Comparison of ENCODE assay signal across 22 cellular contexts in the genomic region with DNA sequence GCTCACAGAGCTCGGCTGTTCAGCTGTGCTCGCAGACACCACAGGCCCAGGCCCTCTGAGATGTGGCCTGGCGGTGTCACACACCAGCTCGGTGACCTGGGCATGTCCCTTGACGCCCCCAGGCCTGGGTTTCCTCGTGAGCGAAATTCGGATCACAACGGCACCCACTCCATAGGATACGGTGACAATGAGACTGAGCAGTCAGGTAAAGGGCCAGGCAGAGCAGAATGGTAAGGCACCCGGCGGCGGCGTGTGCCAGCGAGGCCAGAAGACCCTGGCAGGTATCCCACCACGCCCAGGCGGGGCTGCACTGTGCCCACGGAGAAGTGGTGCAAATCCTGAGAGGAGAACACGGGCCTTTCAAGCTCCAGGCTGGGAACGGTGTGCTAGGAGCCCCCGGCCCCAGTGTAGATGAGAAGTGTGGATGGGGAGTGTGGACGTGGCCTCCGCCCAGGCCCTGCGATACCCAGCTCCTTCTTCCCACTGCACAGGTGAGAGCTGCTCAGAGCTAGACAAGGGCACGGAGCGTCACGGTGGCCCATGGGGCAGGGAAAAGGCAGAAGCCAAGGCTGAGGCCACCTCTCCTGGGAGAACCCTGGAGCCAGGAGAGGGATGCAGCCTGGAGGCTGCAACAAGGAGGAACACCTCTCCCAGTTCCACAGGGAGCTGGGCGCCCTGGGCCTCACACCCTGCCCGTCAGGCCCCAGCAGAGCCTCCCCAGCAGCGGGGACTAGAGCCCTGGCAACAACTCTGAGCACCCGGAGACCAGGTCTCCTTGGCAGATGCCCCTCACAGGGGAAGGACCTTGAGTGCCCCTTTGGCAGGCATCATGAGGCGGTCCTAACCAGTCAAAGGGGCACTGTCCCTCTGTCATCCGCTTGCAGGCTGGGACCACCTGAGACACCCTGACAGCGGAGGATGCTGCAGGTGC.
A peak's percentile ranks its signal among the peaks of the same experiment; 100 is the strongest.
DNase-seq lines count a peak whose midpoint lies in the region; ATAC-seq, FAIRE-seq and TF ChIP-seq lines count a peak whose summit lies in the region.
"Had no signal": no experiment of that assay in that cellular context is flagged by ENCODE, and none has a peak within 500 bp of the region (broad histone marks: within the 10 kb centered on the region; RNA-seq: fewer than 3 reads in every experiment).

No MANE protein-coding gene starts in this region.

- H3K36me3 Mint-ChIP-seq in dendritic cell treated with granulocyte-macrophage colony-stimulating factor and Interleukin-4, amounts not matched to agents 40 ng/mL and 50 ng/mL, for 4 days (ENCODE audit: low read depth) = peaks cover 78% of the 10 kb centered on the region
- H3K36me3 Mint-ChIP-seq: activated CD4-positive, alpha-beta memory T cell treated with anti-CD3 and anti-CD28 coated beads for 36 hours; type B pancreatic cell had no signal

- peaks cover 22% of the 10 kb centered on the region for H3K4me1 Mint-ChIP-seq in dendritic cell treated with granulocyte-macrophage colony-stimulating factor and Interleukin-4, amounts not matched to agents 40 ng/mL and 50 ng/mL, for 4 days (ENCODE audit: low read depth)
- H3K4me1 Mint-ChIP-seq: activated naive CD8-positive, alpha-beta T cell treated with anti-CD3 and anti-CD28 coated beads, Interleukin-2, amount 10 ng/mL, durations not matched to agents 7 days and 5 days had no signal

- H3K9me3 ChIP-seq in mucosa of descending colon = no peaks in the 10 kb centered on the region
- H3K9me3 ChIP-seq: A549 had no signal

- no peaks in the 10 kb centered on the region for H3K27me3 Mint-ChIP-seq in dendritic cell treated with granulocyte-macrophage colony-stimulating factor and Interleukin-4, amounts not matched to agents 40 ng/mL and 50 ng/mL, for 4 days
- H3K27me3 Mint-ChIP-seq: activated CD4-positive, alpha-beta memory T cell treated with anti-CD3 and anti-CD28 coated beads for 36 hours; activated naive CD8-positive, alpha-beta T cell treated with anti-CD3 and anti-CD28 coated beads, Interleukin-2, amount 10 ng/mL, durations not matched to agents 7 days and 5 days; stimulated activated naive B cell treated with anti-CD40 and anti-IgM and Interleukin-4, amounts not matched to agents 10 μg/mL and 1 μg/mL and 100 μg/mL, for 72 hours; T-helper 17 cell; type B pancreatic cell had no signal

- ATAC-seq in mucosa of descending colon = no peak
- ATAC-seq in HG03139 (IDR thresholded peaks at IDR 0.05; ENCODE audit: unreplicated experiment) = no peak
- ATAC-seq in foreskin keratinocyte = no peak
- ATAC-seq: A549; GM12878; stimulated activated naive B cell treated with anti-CD40 and anti-IgM and Interleukin-4, amounts not matched to agents 10 μg/mL and 1 μg/mL and 100 μg/mL, for 72 hours; T-helper 17 cell had no signal

- intact Hi-C loops in dendritic cell treated with granulocyte-macrophage colony-stimulating factor and Interleukin-4, amounts not matched to agents 40 ng/mL and 50 ng/mL, for 4 days (cut with micrococcal nuclease) = no loop called here
- intact Hi-C loops in mucosa of descending colon (cut with DNase I, micrococcal nuclease) = no loop called here

- no peaks in the 10 kb centered on the region for H3K9me3 Mint-ChIP-seq in dendritic cell treated with granulocyte-macrophage colony-stimulating factor and Interleukin-4, amounts not matched to agents 40 ng/mL and 50 ng/mL, for 4 days
- H3K9me3 Mint-ChIP-seq: activated CD4-positive, alpha-beta memory T cell treated with anti-CD3 and anti-CD28 coated beads for 36 hours; activated naive CD8-positive, alpha-beta T cell treated with anti-CD3 and anti-CD28 coated beads, Interleukin-2, amount 10 ng/mL, durations not matched to agents 7 days and 5 days; mesothelial cell of epicardium; neural crest cell; stimulated activated naive B cell treated with anti-CD40 and anti-IgM and Interleukin-4, amounts not matched to agents 10 μg/mL and 1 μg/mL and 100 μg/mL, for 72 hours; type B pancreatic cell had no signal

- FAIRE-seq in urothelium cell line (lab: Jason Lieb, UNC) = peak; percentile 87
- FAIRE-seq: A549, GM12878, H54 had no signal

- no peak overlapping the region for H3K4me3 ChIP-seq in mucosa of descending colon
- H3K4me3 ChIP-seq: A549, GM12878 had no signal

- peak overlapping the region; percentile 5 for H3K27ac Mint-ChIP-seq in dendritic cell treated with granulocyte-macrophage colony-stimulating factor and Interleukin-4, amounts not matched to agents 40 ng/mL and 50 ng/mL, for 4 days
- H3K27ac Mint-ChIP-seq: activated CD4-positive, alpha-beta memory T cell treated with anti-CD3 and anti-CD28 coated beads for 36 hours; activated naive CD8-positive, alpha-beta T cell treated with anti-CD3 and anti-CD28 coated beads, Interleukin-2, amount 10 ng/mL, durations not matched to agents 7 days and 5 days; T-helper 17 cell had no signal

- TF ChIP-seq CTCF in mucosa of descending colon (IDR thresholded peaks at IDR 0.05) (no peak), foreskin keratinocyte (conservative IDR thresholded peaks at IDR 0.05) (no peak)

- H3K4me3 Mint-ChIP-seq in dendritic cell treated with granulocyte-macrophage colony-stimulating factor and Interleukin-4, amounts not matched to agents 40 ng/mL and 50 ng/mL, for 4 days = no peak overlapping the region
- H3K4me3 Mint-ChIP-seq: activated CD4-positive, alpha-beta memory T cell treated with anti-CD3 and anti-CD28 coated beads for 36 hours; activated naive CD8-positive, alpha-beta T cell treated with anti-CD3 and anti-CD28 coated beads, Interleukin-2, amount 10 ng/mL, durations not matched to agents 7 days and 5 days; mesothelial cell of epicardium; neural crest cell; stimulated activated naive B cell treated with anti-CD40 and anti-IgM and Interleukin-4, amounts not matched to agents 10 μg/mL and 1 μg/mL and 100 μg/mL, for 72 hours; T-helper 17 cell; type B pancreatic cell had no signal

- H3K27ac ChIP-seq in foreskin keratinocyte = no peak overlapping the region
- H3K27ac ChIP-seq: A549, brain microvascular endothelial cell, C4-2B had no signal

- H3K27me3 ChIP-seq in foreskin keratinocyte = no peaks in the 10 kb centered on the region
- H3K27me3 ChIP-seq: brain microvascular endothelial cell had no signal

- no peaks in the 10 kb centered on the region for H3K36me3 ChIP-seq in mucosa of descending colon (ENCODE audit: low read depth)
- H3K36me3 ChIP-seq: brain microvascular endothelial cell had no signal

- DNase-seq in activated naive CD4-positive, alpha-beta T cell treated with anti-CD3 and anti-CD28 coated beads, Interleukin-2, amount 50 U/mL, for 16 hours = peak; percentile 9
- DNase-seq in activated naive CD4-positive, alpha-beta T cell treated with Interleukin-2 at 50 U/mL for 16 hours = no peak
- DNase-seq in mucosa of descending colon (peak in 2 of 3 donors; percentile 18 to 32), urothelium cell line (ENCODE audit: low spot score) (no peak), NCI-H1417 treated with DMSO at 0.1 percent for 48 hours (lab: John Stamatoyannopoulos, UW) (no peak), foreskin keratinocyte (no peak)
- DNase-seq: activated CD4-positive, alpha-beta memory T cell treated with anti-CD3 and anti-CD28 coated beads for 36 hours; activated T-cell treated with anti-CD3 and anti-CD28 coated beads, Interleukin-2, amount 50 U/mL, for 1 hour; kidney glomerular epithelial cell; stimulated activated naive B cell treated with anti-CD40 and anti-IgM and Interleukin-4, amounts not matched to agents 10 μg/mL and 1 μg/mL and 100 μg/mL, for 72 hours had no signal

- H3K4me1 ChIP-seq in mucosa of descending colon (ENCODE audit: low read depth) (no peaks in the 10 kb centered on the region), foreskin keratinocyte (peaks cover 3% of the 10 kb centered on the region)
- H3K4me1 ChIP-seq: A549 had no signal

Comparison
In these comparisons a context has a peak if more than half of its experiments do, and no peak if none do; other contexts are left out.
1. DNase-seq: peak in activated naive CD4-positive, alpha-beta T cell treated with anti-CD3 and anti-CD28 coated beads, Interleukin-2, amount 50 U/mL, for 16 hours (single experiment) and mucosa of descending colon (2 of 3); none in activated naive CD4-positive, alpha-beta T cell treated with Interleukin-2 at 50 U/mL for 16 hours (single experiment), urothelium cell line (single experiment), NCI-H1417 treated with DMSO at 0.1 percent for 48 hours (single experiment) and foreskin keratinocyte (0 of 2).